Comparison of ENCODE assay signal across 19 cellular contexts in genomic region chr1:67708606-67709005, GRCh38. TPM values are rescaled to one million over a fixed set of nuclear protein-coding genes. Genes with fewer than 3 reads are reported as not detected.
A peak's percentile ranks its signal among the peaks of the same experiment; 100 is the strongest.
DNase-seq lines count a peak whose midpoint lies in the region; ATAC-seq and TF ChIP-seq lines count a peak whose summit lies in the region.
"Had no signal": no experiment of that assay in that cellular context is flagged by ENCODE, and none has a peak within 500 bp of the region (broad histone marks: within the 10 kb centered on the region; RNA-seq: fewer than 3 reads in every experiment).

No MANE protein-coding gene starts in this region.

- no peak overlapping the region for H3K23ac ChIP-seq in neuronal stem cell (ENCODE audit: low read depth, low read length, poor library complexity)

- no peak overlapping the region for H2BK5ac ChIP-seq in neuronal stem cell (ENCODE audit: low read length)

- no peak overlapping the region for H4K91ac ChIP-seq in neuronal stem cell (ENCODE audit: low read depth, low read length, poor library complexity)

- H3K14ac ChIP-seq in neuronal stem cell (ENCODE audit: low read length), result no peak overlapping the region

- H4K8ac ChIP-seq in neuronal stem cell (ENCODE audit: low read depth, low read length), result no peak overlapping the region

- no CpG with 5 or more reads among the region's 8 CpGs for WGBS in neuronal stem cell (ENCODE audit: extremely low coverage in 2 of 2, insufficient read length in 2 of 2, insufficient replicate concordance in 1 of 2), 2 donors

- no peaks in the 10 kb centered on the region for H3K79me1 ChIP-seq in neuronal stem cell (ENCODE audit: low read depth, low read length)

- H3K27ac ChIP-seq in ACC112 (ENCODE audit: low read depth, low read length) (peak overlapping the region; percentile 84; the same call in 1 of the 2 replicates), coronary artery (peak overlapping the region; percentile 84 to 89), neuronal stem cell (replicated peaks; ENCODE audit: low read length) (no peak overlapping the region), left lung (no peak overlapping the region)

- H3K79me2 ChIP-seq in ACC112 (ENCODE audit: control insufficient read depth, insufficient read depth, low read length, unreplicated experiment), result peaks cover 40% of the 10 kb centered on the region

- no peak overlapping the region for H3K4me2 ChIP-seq in neuronal stem cell (ENCODE audit: insufficient read depth, low read length, poor library complexity, severe bottlenecking)

- H3K27me3 ChIP-seq in ACC112 (ENCODE audit: insufficient read depth, low read length) (no peaks in the 10 kb centered on the region), neuronal stem cell (ENCODE audit: control insufficient read depth in 3 of 3, insufficient read depth in 3 of 3, low read depth in 1 of 3, low read length in 3 of 3) (no peaks in the 10 kb centered on the region), left lung (no peaks in the 10 kb centered on the region)
- H3K27me3 ChIP-seq: esophagus muscularis mucosa, heart left ventricle had no signal

- no peak overlapping the region for H2BK120ac ChIP-seq in neuronal stem cell (ENCODE audit: low read depth, low read length)

- H3K4ac ChIP-seq in neuronal stem cell (ENCODE audit: low read length), result no peak overlapping the region

- H3K36me3 ChIP-seq in ACC112 (ENCODE audit: insufficient read depth, low read length) (peaks cover 27% of the 10 kb centered on the region), neuronal stem cell (replicated peaks in 1 of 2; ENCODE audit: control insufficient read depth in 2 of 2, insufficient read depth in 2 of 2, low read length in 2 of 2) (no peaks in the 10 kb centered on the region), left lung (no peaks in the 10 kb centered on the region)

- peaks cover 66% of the 10 kb centered on the region for H3K4me1 ChIP-seq in ACC112 (ENCODE audit: control insufficient read depth, insufficient read depth, low read length, unreplicated experiment)
- peaks cover 2 to 4% of the 10 kb centered on the region in 2 donors for H3K4me1 ChIP-seq in neuronal stem cell (ENCODE audit: control insufficient read depth in 2 of 2, insufficient read depth in 1 of 2, low read depth in 1 of 2, low read length in 2 of 2)
- peaks cover 6 to 8% of the 10 kb centered on the region in 2 donors for H3K4me1 ChIP-seq in left lung

- H2AFZ ChIP-seq in ACC112 (ENCODE audit: low read length, unreplicated experiment), result no peak overlapping the region
- H2AFZ ChIP-seq in neuronal stem cell (ENCODE audit: low read length), result no peak overlapping the region

- intact Hi-C loops in left lung (cut with DNase I), result no loop called here

- no peak overlapping the region for H2BK12ac ChIP-seq in neuronal stem cell (ENCODE audit: low read length)

- no peak overlapping the region for H2BK15ac ChIP-seq in neuronal stem cell (ENCODE audit: low read length)

- no peak overlapping the region for H3K9ac ChIP-seq in neuronal stem cell (ENCODE audit: low read depth, low read length, poor library complexity)

- H3K18ac ChIP-seq in neuronal stem cell (ENCODE audit: low read length), result peak overlapping the region; percentile 1

- ATAC-seq in HG03108 (IDR thresholded peaks at IDR 0.05; ENCODE audit: unreplicated experiment) (no peak), GM19452 (IDR thresholded peaks at IDR 0.05; ENCODE audit: unreplicated experiment) (no peak), left lung (no peak)
- ATAC-seq: activated naive CD4-positive, alpha-beta T cell treated with anti-CD3 and anti-CD28 coated beads, Interleukin-2, amount 50 U/mL, for 72 hours; heart left ventricle; stimulated activated naive CD8-positive, alpha-beta T cell treated with anti-CD3 and anti-CD28 coated beads, Interleukin-15, amount 100 ng/mL, for 72 hours had no signal

- no peak overlapping the region for H2AK5ac ChIP-seq in neuronal stem cell (ENCODE audit: low read depth, low read length)

- peak; percentile 33 for DNase-seq in NCI-H69 (lab: John Stamatoyannopoulos, UW)
- DNase-seq in coronary artery (ENCODE audit: low spot score), result no peak
- DNase-seq in neuronal stem cell (ENCODE audit: low spot score), result no peak
- DNase-seq in DMS153 (lab: John Stamatoyannopoulos, UW), result no peak
- DNase-seq in left lung, result no peak
- DNase-seq: activated CD4-positive, alpha-beta memory T cell treated with anti-CD3 and anti-CD28 coated beads for 36 hours; activated T-cell treated with anti-CD3 and anti-CD28 coated beads, Interleukin-2, amount 50 U/mL, for 48 hours; CD4-positive, CD25-positive, alpha-beta regulatory T cell; heart left ventricle; immature natural killer cell; MM.1S; NCI-H1930; nephron progenitor cell; stimulated activated naive CD8-positive, alpha-beta T cell treated with anti-CD3 and anti-CD28 coated beads, Interleukin-15, amount 100 ng/mL, for 72 hours had no signal

- no peaks in the 10 kb centered on the region for H3K9me3 ChIP-seq in neuronal stem cell (replicated peaks in 1 of 2; ENCODE audit: control insufficient read depth in 2 of 2, insufficient read depth in 1 of 2, low read depth in 1 of 2, low read length in 2 of 2)
- no peaks in the 10 kb centered on the region for H3K9me3 ChIP-seq in left lung
- H3K9me3 ChIP-seq: esophagus muscularis mucosa, heart left ventricle had no signal

- TF ChIP-seq CTCF in coronary artery (IDR thresholded peaks at IDR 0.05), result no peak
- TF ChIP-seq CTCF in left lung (IDR thresholded peaks at IDR 0.05), result no peak

- H3K4me3 ChIP-seq in ACC112 (ENCODE audit: low read depth, low read length) (no peak overlapping the region), coronary artery (no peak overlapping the region), neuronal stem cell (ENCODE audit: low read length in 2 of 2) (no peak overlapping the region), left lung (no peak overlapping the region)
- H3K4me3 ChIP-seq: esophagus muscularis mucosa, heart left ventricle had no signal

RNA-seq across cellular contexts. Expression of gene GADD45A, which starts 23.6 kb away (rescaled TPM):
- 58.6 TPM for polyA plus RNA-seq in neuronal stem cell (2013, experiment 1 of 2)
- 59.0 TPM for polyA plus RNA-seq in neuronal stem cell (2013, experiment 2 of 2)
- 10 to 100 TPM; 29.1 to 30.9 TPM for total RNA-seq in left lung

Comparison
In these comparisons a context has a peak if more than half of its experiments do, and no peak if none do; other contexts are left out.
1. H3K27ac ChIP-seq: peak in ACC112 (single experiment) and coronary artery (2 of 2); none in neuronal stem cell (single experiment) and left lung (0 of 2).